Comparison of ENCODE assay signal across 1 cellular context in the genomic region with DNA sequence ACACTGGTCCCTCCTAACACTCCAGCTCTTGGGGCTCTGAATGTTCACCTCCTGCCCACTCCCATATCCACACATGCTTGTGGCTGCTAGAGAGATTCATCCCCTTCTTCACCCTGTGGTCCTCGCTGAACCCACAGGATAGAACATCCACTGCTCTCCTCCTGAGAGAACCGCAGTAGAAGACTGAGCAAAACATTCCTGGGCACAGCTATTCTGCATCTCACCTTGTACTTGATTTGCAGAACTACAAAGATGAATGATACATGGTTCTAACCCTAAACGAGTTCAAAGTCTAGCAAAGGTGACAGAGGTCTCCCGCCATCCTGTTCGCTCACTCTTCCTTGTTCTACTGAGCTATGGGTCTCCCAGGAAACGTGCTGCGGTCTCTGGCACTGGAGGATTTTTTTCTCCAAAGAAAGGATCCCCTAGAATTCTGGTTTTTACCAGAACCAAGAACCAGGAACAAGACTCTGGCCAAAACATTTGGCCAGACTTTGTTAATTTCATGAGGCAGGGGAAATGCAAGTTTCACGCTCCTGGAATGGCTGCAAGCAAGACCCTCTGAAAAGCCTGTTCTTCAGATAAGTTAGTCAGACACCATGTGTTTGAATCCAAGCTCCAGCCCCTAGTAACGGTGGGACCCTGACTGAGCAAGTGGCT.
TF ChIP-seq lines count a peak whose summit lies in the region.

No MANE protein-coding gene starts in this region.

TF ChIP-seq in HepG2, 621 proteins besides CTCF, POLR2A, EP300 and RAD21 (continued from another document and continues in another):
- TF ChIP-seq, protein P1, sequence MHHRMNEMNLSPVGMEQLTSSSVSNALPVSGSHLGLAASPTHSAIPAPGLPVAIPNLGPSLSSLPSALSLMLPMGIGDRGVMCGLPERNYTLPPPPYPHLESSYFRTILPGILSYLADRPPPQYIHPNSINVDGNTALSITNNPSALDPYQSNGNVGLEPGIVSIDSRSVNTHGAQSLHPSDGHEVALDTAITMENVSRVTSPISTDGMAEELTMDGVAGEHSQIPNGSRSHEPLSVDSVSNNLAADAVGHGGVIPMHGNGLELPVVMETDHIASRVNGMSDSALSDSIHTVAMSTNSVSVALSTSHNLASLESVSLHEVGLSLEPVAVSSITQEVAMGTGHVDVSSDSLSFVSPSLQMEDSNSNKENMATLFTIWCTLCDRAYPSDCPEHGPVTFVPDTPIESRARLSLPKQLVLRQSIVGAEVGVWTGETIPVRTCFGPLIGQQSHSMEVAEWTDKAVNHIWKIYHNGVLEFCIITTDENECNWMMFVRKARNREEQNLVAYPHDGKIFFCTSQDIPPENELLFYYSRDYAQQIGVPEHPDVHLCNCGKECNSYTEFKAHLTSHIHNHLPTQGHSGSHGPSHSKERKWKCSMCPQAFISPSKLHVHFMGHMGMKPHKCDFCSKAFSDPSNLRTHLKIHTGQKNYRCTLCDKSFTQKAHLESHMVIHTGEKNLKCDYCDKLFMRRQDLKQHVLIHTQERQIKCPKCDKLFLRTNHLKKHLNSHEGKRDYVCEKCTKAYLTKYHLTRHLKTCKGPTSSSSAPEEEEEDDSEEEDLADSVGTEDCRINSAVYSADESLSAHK (CRISPR knock-in tag; IDR thresholded peaks at IDR 0.05; ENCODE audit: borderline replicate concordance): no peak
- TF ChIP-seq ZNF446 (CRISPR knock-in tag; IDR thresholded peaks at IDR 0.05) (0 out of 2 replicates have a peak, but pooled peaks have one; percentile 41), FOXK1 (CRISPR knock-in tag; IDR thresholded peaks at IDR 0.05; ENCODE audit: borderline replicate concordance, low read depth) (peak; percentile 28; the same call in 1 of the 2 replicates), JUNB (CRISPR knock-in tag; IDR thresholded peaks at IDR 0.05; ENCODE audit: borderline replicate concordance) (no peak), ZNF784 (CRISPR knock-in tag; IDR thresholded peaks at IDR 0.05; ENCODE audit: borderline replicate concordance) (no peak), ZNF768 (CRISPR knock-in tag; IDR thresholded peaks at IDR 0.05) (no peak; the same call in 1 of the 2 replicates), ATF4 (CRISPR knock-in tag; IDR thresholded peaks at IDR 0.05) (peak in 1 of 2 experiments; percentile 33; a peak in 1 of 4 replicates), KLF16 (CRISPR knock-in tag; IDR thresholded peaks at IDR 0.05) (0 out of 4 replicates have a peak, but pooled peaks of 1 of the 2 experiments have one; percentile 14), ZNF430 (CRISPR knock-in tag; IDR thresholded peaks at IDR 0.05) (peak; percentile 81; the same call in 1 of the 2 replicates), ZNF367 (CRISPR knock-in tag; IDR thresholded peaks at IDR 0.05; ENCODE audit: borderline replicate concordance) (no peak), MEF2D (CRISPR knock-in tag; IDR thresholded peaks at IDR 0.05) (peak; percentile 39), ZNF10 (CRISPR knock-in tag; IDR thresholded peaks at IDR 0.05; ENCODE audit: borderline replicate concordance, low read depth) (no peak), RARA (CRISPR knock-in tag; IDR thresholded peaks at IDR 0.05) (peak; percentile 83), CHD2 (IDR thresholded peaks at IDR 0.05; ENCODE audit: low read depth, low read length) (no peak), CCAR2 (optimal IDR thresholded peaks at IDR 0.05; ENCODE audit: low read depth, low read length) (no peak), ZNF20 (CRISPR knock-in tag; IDR thresholded peaks at IDR 0.05) (no peak), DNMT1 (CRISPR knock-in tag; IDR thresholded peaks at IDR 0.05) (no peak), SMAD3 (CRISPR knock-in tag; IDR thresholded peaks at IDR 0.05) (peak; percentile 24; the same call in 1 of the 2 replicates), TMF1 (CRISPR knock-in tag; IDR thresholded peaks at IDR 0.05; ENCODE audit: low read depth) (no peak), HOMEZ (CRISPR knock-in tag; IDR thresholded peaks at IDR 0.05; ENCODE audit: low read depth) (peak; percentile 57), NFE2L1 (CRISPR knock-in tag; IDR thresholded peaks at IDR 0.05; ENCODE audit: borderline replicate concordance) (no peak), RFXANK (CRISPR knock-in tag; IDR thresholded peaks at IDR 0.05) (no peak), ZIK1 (CRISPR knock-in tag; IDR thresholded peaks at IDR 0.05; ENCODE audit: borderline replicate concordance, low read depth) (no peak), ZNF432 (CRISPR knock-in tag; IDR thresholded peaks at IDR 0.05; ENCODE audit: borderline replicate concordance) (no peak), IRX3 (CRISPR knock-in tag; IDR thresholded peaks at IDR 0.05; ENCODE audit: borderline replicate concordance, low read depth) (no peak), ZNF468 (CRISPR knock-in tag; IDR thresholded peaks at IDR 0.05) (no peak), NR2F1 (CRISPR knock-in tag; IDR thresholded peaks at IDR 0.05) (peak; percentile 88 to 95), ZNF883 (CRISPR knock-in tag; IDR thresholded peaks at IDR 0.05; ENCODE audit: not compliant biosample characterization) (no peak), FLYWCH1 (CRISPR knock-in tag; IDR thresholded peaks at IDR 0.05) (no peak), KDM5B (CRISPR knock-in tag; IDR thresholded peaks at IDR 0.05; ENCODE audit: borderline replicate concordance) (no peak), FOXK2 (IDR thresholded peaks at IDR 0.05) (no peak), ZNF740 (CRISPR knock-in tag; IDR thresholded peaks at IDR 0.05) (no peak), ZNF496 (CRISPR knock-in tag; IDR thresholded peaks at IDR 0.05; ENCODE audit: insufficient replicate concordance) (no peak), HOXD1 (CRISPR knock-in tag; IDR thresholded peaks at IDR 0.05) (no peak), ZNF337 (CRISPR knock-in tag; IDR thresholded peaks at IDR 0.05; ENCODE audit: borderline replicate concordance, low read depth) (no peak), ZNF343 (CRISPR knock-in tag; IDR thresholded peaks at IDR 0.05) (0 out of 2 replicates have a peak, but pooled peaks have one; percentile 64), YEATS2 (CRISPR knock-in tag; IDR thresholded peaks at IDR 0.05; ENCODE audit: borderline replicate concordance) (no peak)
- TF ChIP-seq, protein P2, sequence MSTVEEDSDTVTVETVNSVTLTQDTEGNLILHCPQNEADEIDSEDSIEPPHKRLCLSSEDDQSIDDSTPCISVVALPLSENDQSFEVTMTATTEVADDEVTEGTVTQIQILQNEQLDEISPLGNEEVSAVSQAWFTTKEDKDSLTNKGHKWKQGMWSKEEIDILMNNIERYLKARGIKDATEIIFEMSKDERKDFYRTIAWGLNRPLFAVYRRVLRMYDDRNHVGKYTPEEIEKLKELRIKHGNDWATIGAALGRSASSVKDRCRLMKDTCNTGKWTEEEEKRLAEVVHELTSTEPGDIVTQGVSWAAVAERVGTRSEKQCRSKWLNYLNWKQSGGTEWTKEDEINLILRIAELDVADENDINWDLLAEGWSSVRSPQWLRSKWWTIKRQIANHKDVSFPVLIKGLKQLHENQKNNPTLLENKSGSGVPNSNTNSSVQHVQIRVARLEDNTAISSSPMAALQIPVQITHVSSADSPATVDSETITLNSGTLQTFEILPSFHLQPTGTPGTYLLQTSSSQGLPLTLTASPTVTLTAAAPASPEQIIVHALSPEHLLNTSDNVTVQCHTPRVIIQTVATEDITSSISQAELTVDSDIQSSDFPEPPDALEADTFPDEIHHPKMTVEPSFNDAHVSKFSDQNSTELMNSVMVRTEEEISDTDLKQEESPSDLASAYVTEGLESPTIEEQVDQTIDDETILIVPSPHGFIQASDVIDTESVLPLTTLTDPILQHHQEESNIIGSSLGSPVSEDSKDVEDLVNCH (CRISPR knock-in tag; IDR thresholded peaks at IDR 0.05): no peak
- TF ChIP-seq, protein P3, sequence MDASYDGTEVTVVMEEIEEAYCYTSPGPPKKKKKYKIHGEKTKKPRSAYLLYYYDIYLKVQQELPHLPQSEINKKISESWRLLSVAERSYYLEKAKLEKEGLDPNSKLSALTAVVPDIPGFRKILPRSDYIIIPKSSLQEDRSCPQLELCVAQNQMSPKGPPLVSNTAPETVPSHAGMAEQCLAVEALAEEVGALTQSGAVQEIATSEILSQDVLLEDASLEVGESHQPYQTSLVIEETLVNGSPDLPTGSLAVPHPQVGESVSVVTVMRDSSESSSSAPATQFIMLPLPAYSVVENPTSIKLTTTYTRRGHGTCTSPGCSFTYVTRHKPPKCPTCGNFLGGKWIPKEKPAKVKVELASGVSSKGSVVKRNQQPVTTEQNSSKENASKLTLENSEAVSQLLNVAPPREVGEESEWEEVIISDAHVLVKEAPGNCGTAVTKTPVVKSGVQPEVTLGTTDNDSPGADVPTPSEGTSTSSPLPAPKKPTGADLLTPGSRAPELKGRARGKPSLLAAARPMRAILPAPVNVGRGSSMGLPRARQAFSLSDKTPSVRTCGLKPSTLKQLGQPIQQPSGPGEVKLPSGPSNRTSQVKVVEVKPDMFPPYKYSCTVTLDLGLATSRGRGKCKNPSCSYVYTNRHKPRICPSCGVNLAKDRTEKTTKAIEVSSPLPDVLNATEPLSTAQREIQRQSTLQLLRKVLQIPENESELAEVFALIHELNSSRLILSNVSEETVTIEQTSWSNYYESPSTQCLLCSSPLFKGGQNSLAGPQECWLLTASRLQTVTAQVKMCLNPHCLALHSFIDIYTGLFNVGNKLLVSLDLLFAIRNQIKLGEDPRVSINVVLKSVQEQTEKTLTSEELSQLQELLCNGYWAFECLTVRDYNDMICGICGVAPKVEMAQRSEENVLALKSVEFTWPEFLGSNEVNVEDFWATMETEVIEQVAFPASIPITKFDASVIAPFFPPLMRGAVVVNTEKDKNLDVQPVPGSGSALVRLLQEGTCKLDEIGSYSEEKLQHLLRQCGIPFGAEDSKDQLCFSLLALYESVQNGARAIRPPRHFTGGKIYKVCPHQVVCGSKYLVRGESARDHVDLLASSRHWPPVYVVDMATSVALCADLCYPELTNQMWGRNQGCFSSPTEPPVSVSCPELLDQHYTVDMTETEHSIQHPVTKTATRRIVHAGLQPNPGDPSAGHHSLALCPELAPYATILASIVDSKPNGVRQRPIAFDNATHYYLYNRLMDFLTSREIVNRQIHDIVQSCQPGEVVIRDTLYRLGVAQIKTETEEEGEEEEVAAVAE (CRISPR knock-in tag; IDR thresholded peaks at IDR 0.05; ENCODE audit: borderline replicate concordance): peak; percentile 43; the same call in 1 of the 2 replicates
- TF ChIP-seq, protein P4, sequence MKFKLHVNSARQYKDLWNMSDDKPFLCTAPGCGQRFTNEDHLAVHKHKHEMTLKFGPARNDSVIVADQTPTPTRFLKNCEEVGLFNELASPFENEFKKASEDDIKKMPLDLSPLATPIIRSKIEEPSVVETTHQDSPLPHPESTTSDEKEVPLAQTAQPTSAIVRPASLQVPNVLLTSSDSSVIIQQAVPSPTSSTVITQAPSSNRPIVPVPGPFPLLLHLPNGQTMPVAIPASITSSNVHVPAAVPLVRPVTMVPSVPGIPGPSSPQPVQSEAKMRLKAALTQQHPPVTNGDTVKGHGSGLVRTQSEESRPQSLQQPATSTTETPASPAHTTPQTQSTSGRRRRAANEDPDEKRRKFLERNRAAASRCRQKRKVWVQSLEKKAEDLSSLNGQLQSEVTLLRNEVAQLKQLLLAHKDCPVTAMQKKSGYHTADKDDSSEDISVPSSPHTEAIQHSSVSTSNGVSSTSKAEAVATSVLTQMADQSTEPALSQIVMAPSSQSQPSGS (CRISPR knock-in tag; IDR thresholded peaks at IDR 0.05): peak; percentile 9
- TF ChIP-seq, protein P5, sequence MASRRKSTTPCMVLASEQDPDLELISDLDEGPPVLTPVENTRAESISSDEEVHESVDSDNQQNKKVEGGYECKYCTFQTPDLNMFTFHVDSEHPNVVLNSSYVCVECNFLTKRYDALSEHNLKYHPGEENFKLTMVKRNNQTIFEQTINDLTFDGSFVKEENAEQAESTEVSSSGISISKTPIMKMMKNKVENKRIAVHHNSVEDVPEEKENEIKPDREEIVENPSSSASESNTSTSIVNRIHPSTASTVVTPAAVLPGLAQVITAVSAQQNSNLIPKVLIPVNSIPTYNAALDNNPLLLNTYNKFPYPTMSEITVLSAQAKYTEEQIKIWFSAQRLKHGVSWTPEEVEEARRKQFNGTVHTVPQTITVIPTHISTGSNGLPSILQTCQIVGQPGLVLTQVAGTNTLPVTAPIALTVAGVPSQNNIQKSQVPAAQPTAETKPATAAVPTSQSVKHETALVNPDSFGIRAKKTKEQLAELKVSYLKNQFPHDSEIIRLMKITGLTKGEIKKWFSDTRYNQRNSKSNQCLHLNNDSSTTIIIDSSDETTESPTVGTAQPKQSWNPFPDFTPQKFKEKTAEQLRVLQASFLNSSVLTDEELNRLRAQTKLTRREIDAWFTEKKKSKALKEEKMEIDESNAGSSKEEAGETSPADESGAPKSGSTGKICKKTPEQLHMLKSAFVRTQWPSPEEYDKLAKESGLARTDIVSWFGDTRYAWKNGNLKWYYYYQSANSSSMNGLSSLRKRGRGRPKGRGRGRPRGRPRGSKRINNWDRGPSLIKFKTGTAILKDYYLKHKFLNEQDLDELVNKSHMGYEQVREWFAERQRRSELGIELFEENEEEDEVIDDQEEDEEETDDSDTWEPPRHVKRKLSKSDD (CRISPR knock-in tag; IDR thresholded peaks at IDR 0.05; ENCODE audit: low read depth): peak; percentile 38; the same call in 1 of the 2 replicates
- TF ChIP-seq, protein P6, sequence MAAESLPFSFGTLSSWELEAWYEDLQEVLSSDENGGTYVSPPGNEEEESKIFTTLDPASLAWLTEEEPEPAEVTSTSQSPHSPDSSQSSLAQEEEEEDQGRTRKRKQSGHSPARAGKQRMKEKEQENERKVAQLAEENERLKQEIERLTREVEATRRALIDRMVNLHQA (CRISPR knock-in tag; IDR thresholded peaks at IDR 0.05): no peak
